Comparison of ENCODE assay signal across 1 cellular context in the genomic region with DNA sequence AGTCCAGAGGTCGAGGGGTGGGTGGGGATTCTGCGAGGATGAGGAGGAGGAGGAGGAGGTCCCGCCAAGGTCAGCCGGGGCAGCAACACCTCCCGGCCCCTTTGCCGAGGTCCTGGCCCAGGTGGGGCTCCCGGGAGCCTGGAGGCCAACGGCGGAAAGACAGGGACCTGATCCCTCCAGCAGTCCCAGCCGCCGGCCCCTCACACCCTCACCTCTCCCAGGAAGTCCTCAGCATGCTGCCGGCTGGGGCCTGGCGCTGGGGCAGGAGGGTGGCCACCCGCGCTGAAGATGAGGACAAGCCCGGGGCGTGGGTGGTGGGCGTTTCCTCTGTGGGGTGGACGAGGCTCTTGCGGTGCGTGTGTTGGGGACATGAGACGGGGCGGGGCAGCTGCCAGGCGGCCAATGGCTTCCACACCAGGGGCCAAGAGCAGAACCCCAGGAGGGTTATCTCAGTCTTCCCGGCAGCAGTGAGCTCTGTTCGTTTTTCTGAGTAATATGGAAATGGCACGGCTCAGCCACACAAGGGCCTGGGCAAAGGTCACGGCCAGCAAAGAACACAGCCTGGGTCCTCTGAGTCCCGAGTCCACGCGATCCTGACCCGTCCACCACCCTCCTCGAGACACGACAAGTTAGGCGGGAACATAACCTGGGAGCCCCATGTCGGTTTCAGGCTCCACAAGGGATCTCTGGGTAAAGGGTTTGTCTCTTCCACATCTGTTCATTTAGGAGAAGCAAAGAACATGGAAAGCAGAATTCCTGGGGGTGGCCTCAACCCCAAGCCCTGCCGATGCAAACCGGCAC.
TF ChIP-seq lines count a peak whose summit lies in the region.

No MANE protein-coding gene starts in this region.

TF ChIP-seq in SK-N-SH, 30 proteins besides CTCF, POLR2A, EP300 and RAD21:
- TF ChIP-seq, protein P1, sequence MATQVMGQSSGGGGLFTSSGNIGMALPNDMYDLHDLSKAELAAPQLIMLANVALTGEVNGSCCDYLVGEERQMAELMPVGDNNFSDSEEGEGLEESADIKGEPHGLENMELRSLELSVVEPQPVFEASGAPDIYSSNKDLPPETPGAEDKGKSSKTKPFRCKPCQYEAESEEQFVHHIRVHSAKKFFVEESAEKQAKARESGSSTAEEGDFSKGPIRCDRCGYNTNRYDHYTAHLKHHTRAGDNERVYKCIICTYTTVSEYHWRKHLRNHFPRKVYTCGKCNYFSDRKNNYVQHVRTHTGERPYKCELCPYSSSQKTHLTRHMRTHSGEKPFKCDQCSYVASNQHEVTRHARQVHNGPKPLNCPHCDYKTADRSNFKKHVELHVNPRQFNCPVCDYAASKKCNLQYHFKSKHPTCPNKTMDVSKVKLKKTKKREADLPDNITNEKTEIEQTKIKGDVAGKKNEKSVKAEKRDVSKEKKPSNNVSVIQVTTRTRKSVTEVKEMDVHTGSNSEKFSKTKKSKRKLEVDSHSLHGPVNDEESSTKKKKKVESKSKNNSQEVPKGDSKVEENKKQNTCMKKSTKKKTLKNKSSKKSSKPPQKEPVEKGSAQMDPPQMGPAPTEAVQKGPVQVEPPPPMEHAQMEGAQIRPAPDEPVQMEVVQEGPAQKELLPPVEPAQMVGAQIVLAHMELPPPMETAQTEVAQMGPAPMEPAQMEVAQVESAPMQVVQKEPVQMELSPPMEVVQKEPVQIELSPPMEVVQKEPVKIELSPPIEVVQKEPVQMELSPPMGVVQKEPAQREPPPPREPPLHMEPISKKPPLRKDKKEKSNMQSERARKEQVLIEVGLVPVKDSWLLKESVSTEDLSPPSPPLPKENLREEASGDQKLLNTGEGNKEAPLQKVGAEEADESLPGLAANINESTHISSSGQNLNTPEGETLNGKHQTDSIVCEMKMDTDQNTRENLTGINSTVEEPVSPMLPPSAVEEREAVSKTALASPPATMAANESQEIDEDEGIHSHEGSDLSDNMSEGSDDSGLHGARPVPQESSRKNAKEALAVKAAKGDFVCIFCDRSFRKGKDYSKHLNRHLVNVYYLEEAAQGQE (IDR thresholded peaks at IDR 0.05; ENCODE audit: low read depth, low read length) = no peak
- no peak for TF ChIP-seq SIN3A (IDR thresholded peaks at IDR 0.05; ENCODE audit: borderline replicate concordance, low read depth, low read length)
- no peak for TF ChIP-seq TAF1 (IDR thresholded peaks at IDR 0.05; ENCODE audit: borderline replicate concordance, low read depth, low read length)
- no peak for TF ChIP-seq FOXM1 (IDR thresholded peaks at IDR 0.05; ENCODE audit: low read depth)
- no peak for TF ChIP-seq RXRA (IDR thresholded peaks at IDR 0.05; ENCODE audit: borderline replicate concordance, low read depth)
- TF ChIP-seq MXI1 (IDR thresholded peaks at IDR 0.05; ENCODE audit: low read depth, low read length) = no peak
- TF ChIP-seq, protein P2, sequence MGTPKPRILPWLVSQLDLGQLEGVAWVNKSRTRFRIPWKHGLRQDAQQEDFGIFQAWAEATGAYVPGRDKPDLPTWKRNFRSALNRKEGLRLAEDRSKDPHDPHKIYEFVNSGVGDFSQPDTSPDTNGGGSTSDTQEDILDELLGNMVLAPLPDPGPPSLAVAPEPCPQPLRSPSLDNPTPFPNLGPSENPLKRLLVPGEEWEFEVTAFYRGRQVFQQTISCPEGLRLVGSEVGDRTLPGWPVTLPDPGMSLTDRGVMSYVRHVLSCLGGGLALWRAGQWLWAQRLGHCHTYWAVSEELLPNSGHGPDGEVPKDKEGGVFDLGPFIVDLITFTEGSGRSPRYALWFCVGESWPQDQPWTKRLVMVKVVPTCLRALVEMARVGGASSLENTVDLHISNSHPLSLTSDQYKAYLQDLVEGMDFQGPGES (IDR thresholded peaks at IDR 0.05; ENCODE audit: low read depth, low read length) = no peak
- no peak for TF ChIP-seq MEF2A (IDR thresholded peaks at IDR 0.05; ENCODE audit: borderline replicate concordance, low read depth)
- TF ChIP-seq NFIC (IDR thresholded peaks at IDR 0.05; ENCODE audit: borderline replicate concordance) = no peak
- TF ChIP-seq, protein P3, sequence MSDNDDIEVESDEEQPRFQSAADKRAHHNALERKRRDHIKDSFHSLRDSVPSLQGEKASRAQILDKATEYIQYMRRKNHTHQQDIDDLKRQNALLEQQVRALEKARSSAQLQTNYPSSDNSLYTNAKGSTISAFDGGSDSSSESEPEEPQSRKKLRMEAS (IDR thresholded peaks at IDR 0.05; ENCODE audit: low read depth) = no peak
TF ChIP-seq in SK-N-SH: peak in this region for 0.
